In the genomic region with DNA sequence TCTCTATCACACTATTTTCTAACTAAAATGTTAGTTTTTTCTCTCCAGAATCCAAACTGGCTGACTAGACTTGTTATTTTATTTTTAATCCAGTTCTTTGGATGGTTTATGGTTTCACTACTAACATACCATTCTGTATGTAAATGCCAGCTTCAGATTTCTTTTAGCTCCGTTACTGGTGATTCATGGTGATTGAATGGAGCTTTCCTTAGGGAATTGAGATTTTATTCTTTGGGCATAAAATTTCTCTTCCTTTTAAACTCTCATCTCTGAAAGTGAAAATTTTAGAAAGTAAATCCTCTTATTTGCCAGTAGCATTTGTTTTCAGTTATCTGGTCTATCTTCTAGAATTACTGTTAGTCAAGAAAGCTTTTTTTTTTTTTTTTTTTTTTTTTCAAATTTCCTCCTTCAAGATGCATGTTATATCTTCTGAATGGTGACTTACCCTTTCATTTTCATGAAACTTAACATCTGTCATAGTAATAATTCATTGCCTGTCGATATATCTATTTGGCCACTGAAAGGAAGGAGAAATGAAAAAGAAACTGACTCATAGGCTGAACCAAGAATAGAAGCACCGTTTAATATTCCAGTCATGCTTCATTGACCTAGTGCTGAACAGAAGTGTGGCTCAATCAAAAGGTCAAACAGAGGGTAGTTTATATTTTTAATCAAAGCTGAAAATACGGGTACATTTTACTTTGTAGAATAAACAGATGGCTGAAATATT, we compare ENCODE assay signal across 8 cellular contexts. TPM values are rescaled to one million over a fixed set of nuclear protein-coding genes. Genes with fewer than 3 reads are reported as not detected.
DNase-seq lines count a peak whose midpoint lies in the region; ATAC-seq and TF ChIP-seq lines count a peak whose summit lies in the region.

No MANE protein-coding gene starts in this region.

- H3K27me3 Mint-ChIP-seq in T-helper 17 cell, result no peaks in the 10 kb centered on the region
- no peaks in the 10 kb centered on the region for H3K27me3 Mint-ChIP-seq in naive B cell

- peaks cover 13 to 73% (median 16%) of the 10 kb centered on the region in 3 donors for H3K4me1 ChIP-seq in esophagus squamous epithelium
- H3K4me1 ChIP-seq in right cardiac atrium (ENCODE audit: control insufficient read depth, insufficient read depth, low read length), result peaks cover 4% of the 10 kb centered on the region

- CTCF ChIA-PET in AG04449 (lab: Yijun Ruan, JAX), result interaction anchor here (1.3 to 1.6 kb wide), 4 partner anchors 10 to 55 kb away, joined by 3 to 4 read pairs (median 4); no protein-coding TSS in a partner anchor

- H3K4me3 Mint-ChIP-seq in T-helper 17 cell (no peak overlapping the region), naive B cell (peak overlapping the region; percentile 6 to 80 (median 37))

- 19 to 26% methylated on average over 4 of the region's 4 CpGs for WGBS in esophagus squamous epithelium, 2 donors
- WGBS in right cardiac atrium, result 32% methylated on average over 4 of the region's 4 CpGs

- H3K4me3 ChIP-seq in AG04449 (ENCODE audit: low read depth, low read length), result no peak overlapping the region
- H3K4me3 ChIP-seq in esophagus squamous epithelium, result no peak overlapping the region
- H3K4me3 ChIP-seq in right cardiac atrium (ENCODE audit: low read length), result no peak overlapping the region

- TF ChIP-seq CTCF in AG04449 (IDR thresholded peaks at IDR 0.05; ENCODE audit: insufficient read depth, low read length, missing control alignments) (no peak), esophagus squamous epithelium (IDR thresholded peaks at IDR 0.05) (no peak)

- H3K27ac ChIP-seq in esophagus squamous epithelium (peak overlapping the region in 1 of 4 donors; percentile 25), right cardiac atrium (ENCODE audit: low read length) (no peak overlapping the region)

- DNase-seq in AG04449 (ENCODE audit: low read depth, low spot score) (peak; percentile 47), T-helper 17 cell (no peak), naive B cell (peak; percentile 52), esophagus squamous epithelium (lab: John Stamatoyannopoulos, UW) (no peak), right cardiac atrium (no peak)
- no peak for DNase-seq in stimulated activated CD4-positive, alpha-beta T cell treated with anti-CD3 and anti-CD28 coated beads, Interleukin-15, amount 100 ng/mL, for 24 hours

- intact Hi-C loops in esophagus squamous epithelium (cut with DNase I) (no loop called here), right cardiac atrium (cut with DNase I) (loop anchor here in 1 of 4 donors (10.0 kb wide), 1 partner anchor 49 kb away; no protein-coding TSS in a partner anchor)

- POLR2A ChIA-PET in AG04449 (lab: Yijun Ruan, JAX), result interaction anchor here (0.8 kb wide), 1 partner anchor 28 kb away, joined by 5 read pairs; no protein-coding TSS in a partner anchor

- H3K27ac Mint-ChIP-seq in T-helper 17 cell, result no peak overlapping the region
- H3K27ac Mint-ChIP-seq in naive B cell, result peak overlapping the region; percentile 2 to 89 (median 58)

- H3K36me3 ChIP-seq in esophagus squamous epithelium, result peaks cover 0 to 5% (median 0%) of the 10 kb centered on the region in 3 donors

- no peaks in the 10 kb centered on the region for H3K27me3 ChIP-seq in esophagus squamous epithelium
- H3K27me3 ChIP-seq in right cardiac atrium (ENCODE audit: control insufficient read depth, insufficient read depth), result no peaks in the 10 kb centered on the region

- H3K4me1 Mint-ChIP-seq in T-helper 17 cell (peaks cover 42% of the 10 kb centered on the region), naive B cell (peaks cover 74 to 93% (median 87%) of the 10 kb centered on the region in 3 donors)

- no peaks in the 10 kb centered on the region for H3K9me3 ChIP-seq in T-helper 17 cell (ENCODE audit: control insufficient read depth, low read length, poor library complexity, severe bottlenecking)
- no peaks in the 10 kb centered on the region for H3K9me3 ChIP-seq in esophagus squamous epithelium
- no peaks in the 10 kb centered on the region for H3K9me3 ChIP-seq in right cardiac atrium (ENCODE audit: control insufficient read depth, low read length)

- H3K36me3 Mint-ChIP-seq in T-helper 17 cell (ENCODE audit: low read depth) (peaks cover 8% of the 10 kb centered on the region), naive B cell (no peaks in the 10 kb centered on the region)

- H3K9me3 Mint-ChIP-seq in naive B cell, result no peaks in the 10 kb centered on the region

- TF ChIP-seq POLR2A in esophagus squamous epithelium (IDR thresholded peaks at IDR 0.05), result no peak

- ATAC-seq in GM18873 (IDR thresholded peaks at IDR 0.05; ENCODE audit: low FRiP score, unreplicated experiment), result peak; percentile 88
- ATAC-seq in HG03060 (IDR thresholded peaks at IDR 0.05; ENCODE audit: low read depth, unreplicated experiment), result peak; percentile 85
- peak; percentile 54 for ATAC-seq in T-helper 17 cell
- ATAC-seq in naive B cell (ENCODE audit: low read depth in 2 of 2), result peak; percentile 88 to 93
- ATAC-seq in right cardiac atrium, result no peak

RNA-seq across cellular contexts. Expression of gene ENDOD1, which starts 6.4 kb away (rescaled TPM):
- 10 to 100 TPM in 1 of 2 donors, 1 to 10 TPM in 1; 7.3 to 22.5 TPM for total RNA-seq in T-helper 17 cell
- 10 to 100 TPM in 5 of 6 donors, 1 to 10 TPM in 1; 3.8 to 25.1 (median 21.7) TPM for polyA plus RNA-seq in naive B cell (ENCODE audit: low read depth in 6 of 6)
- 10 to 100 TPM; 27.8 to 44.8 (median 35.9) TPM for total RNA-seq in esophagus squamous epithelium
- total RNA-seq in right cardiac atrium, result 10 to 100 TPM; 12.0 to 19.5 (median 14.6) TPM
- 8.8 TPM for polyA plus RNA-seq in right cardiac atrium

RNA-seq across cellular contexts. Expression of gene SRSF8, which starts 29.3 kb away (rescaled TPM):
- total RNA-seq in T-helper 17 cell, result 10 to 100 TPM; 59.1 to 76.5 TPM
- 100 to 1,000 TPM in 5 of 6 donors, 10 to 100 TPM in 1; 93.9 to 128 (median 108) TPM for polyA plus RNA-seq in naive B cell (ENCODE audit: low read depth in 6 of 6)
- total RNA-seq in esophagus squamous epithelium, result 10 to 100 TPM; 20.1 to 37.4 (median 22.2) TPM
- 10 to 100 TPM; 30.5 to 39.4 (median 35.0) TPM for total RNA-seq in right cardiac atrium
- polyA plus RNA-seq in right cardiac atrium, result 32.1 TPM

RNA-seq across cellular contexts. Expression of gene KDM4F, which starts 46.8 kb away (rescaled TPM):
- not detected for total RNA-seq in T-helper 17 cell
- polyA plus RNA-seq in naive B cell (ENCODE audit: low read depth in 6 of 6), result not detected
- not detected for total RNA-seq in esophagus squamous epithelium
- total RNA-seq in right cardiac atrium, result not detected
- not detected for polyA plus RNA-seq in right cardiac atrium

Comparison
In these comparisons a context has a peak if more than half of its experiments do, and no peak if none do; other contexts are left out.
1. DNase-seq: peak in AG04449 (single experiment) and naive B cell (single experiment); none in T-helper 17 cell (0 of 3), esophagus squamous epithelium (single experiment), right cardiac atrium (0 of 3) and stimulated activated CD4-positive, alpha-beta T cell treated with anti-CD3 and anti-CD28 coated beads, Interleukin-15, amount 100 ng/mL, for 24 hours (single experiment).
2. ATAC-seq: peak in GM18873 (single experiment), HG03060 (single experiment), T-helper 17 cell (single experiment) and naive B cell (2 of 2); none in right cardiac atrium (0 of 2).